In genomic region chr5:134124289-134125194, GRCh38 we compare ENCODE assay signal across 1 cellular context.
TF ChIP-seq lines count a peak whose summit lies in the region.

No MANE protein-coding gene starts in this region.

TF ChIP-seq in WTC11, 78 proteins besides CTCF, POLR2A, EP300 and RAD21 (continued from another document):
- TF ChIP-seq ZNF263 (CRISPR knock-in tag; IDR thresholded peaks at IDR 0.05; ENCODE audit: low read depth): no peak
- TF ChIP-seq, protein P1, sequence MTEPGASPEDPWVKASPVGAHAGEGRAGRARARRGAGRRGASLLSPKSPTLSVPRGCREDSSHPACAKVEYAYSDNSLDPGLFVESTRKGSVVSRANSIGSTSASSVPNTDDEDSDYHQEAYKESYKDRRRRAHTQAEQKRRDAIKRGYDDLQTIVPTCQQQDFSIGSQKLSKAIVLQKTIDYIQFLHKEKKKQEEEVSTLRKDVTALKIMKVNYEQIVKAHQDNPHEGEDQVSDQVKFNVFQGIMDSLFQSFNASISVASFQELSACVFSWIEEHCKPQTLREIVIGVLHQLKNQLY (CRISPR knock-in tag; IDR thresholded peaks at IDR 0.05): no peak
- no peak for TF ChIP-seq IRF2 (CRISPR knock-in tag; IDR thresholded peaks at IDR 0.05; ENCODE audit: borderline replicate concordance, low read depth)
- TF ChIP-seq RELA (CRISPR knock-in tag; IDR thresholded peaks at IDR 0.05; ENCODE audit: borderline replicate concordance): no peak
- TF ChIP-seq MAX (CRISPR knock-in tag; IDR thresholded peaks at IDR 0.05): no peak
- no peak for TF ChIP-seq MXD4 (CRISPR knock-in tag; IDR thresholded peaks at IDR 0.05; ENCODE audit: borderline replicate concordance)
- no peak for TF ChIP-seq PREB (CRISPR knock-in tag; IDR thresholded peaks at IDR 0.05; ENCODE audit: borderline replicate concordance)
- TF ChIP-seq, protein P2, sequence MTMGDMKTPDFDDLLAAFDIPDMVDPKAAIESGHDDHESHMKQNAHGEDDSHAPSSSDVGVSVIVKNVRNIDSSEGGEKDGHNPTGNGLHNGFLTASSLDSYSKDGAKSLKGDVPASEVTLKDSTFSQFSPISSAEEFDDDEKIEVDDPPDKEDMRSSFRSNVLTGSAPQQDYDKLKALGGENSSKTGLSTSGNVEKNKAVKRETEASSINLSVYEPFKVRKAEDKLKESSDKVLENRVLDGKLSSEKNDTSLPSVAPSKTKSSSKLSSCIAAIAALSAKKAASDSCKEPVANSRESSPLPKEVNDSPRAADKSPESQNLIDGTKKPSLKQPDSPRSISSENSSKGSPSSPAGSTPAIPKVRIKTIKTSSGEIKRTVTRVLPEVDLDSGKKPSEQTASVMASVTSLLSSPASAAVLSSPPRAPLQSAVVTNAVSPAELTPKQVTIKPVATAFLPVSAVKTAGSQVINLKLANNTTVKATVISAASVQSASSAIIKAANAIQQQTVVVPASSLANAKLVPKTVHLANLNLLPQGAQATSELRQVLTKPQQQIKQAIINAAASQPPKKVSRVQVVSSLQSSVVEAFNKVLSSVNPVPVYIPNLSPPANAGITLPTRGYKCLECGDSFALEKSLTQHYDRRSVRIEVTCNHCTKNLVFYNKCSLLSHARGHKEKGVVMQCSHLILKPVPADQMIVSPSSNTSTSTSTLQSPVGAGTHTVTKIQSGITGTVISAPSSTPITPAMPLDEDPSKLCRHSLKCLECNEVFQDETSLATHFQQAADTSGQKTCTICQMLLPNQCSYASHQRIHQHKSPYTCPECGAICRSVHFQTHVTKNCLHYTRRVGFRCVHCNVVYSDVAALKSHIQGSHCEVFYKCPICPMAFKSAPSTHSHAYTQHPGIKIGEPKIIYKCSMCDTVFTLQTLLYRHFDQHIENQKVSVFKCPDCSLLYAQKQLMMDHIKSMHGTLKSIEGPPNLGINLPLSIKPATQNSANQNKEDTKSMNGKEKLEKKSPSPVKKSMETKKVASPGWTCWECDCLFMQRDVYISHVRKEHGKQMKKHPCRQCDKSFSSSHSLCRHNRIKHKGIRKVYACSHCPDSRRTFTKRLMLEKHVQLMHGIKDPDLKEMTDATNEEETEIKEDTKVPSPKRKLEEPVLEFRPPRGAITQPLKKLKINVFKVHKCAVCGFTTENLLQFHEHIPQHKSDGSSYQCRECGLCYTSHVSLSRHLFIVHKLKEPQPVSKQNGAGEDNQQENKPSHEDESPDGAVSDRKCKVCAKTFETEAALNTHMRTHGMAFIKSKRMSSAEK (CRISPR knock-in tag; IDR thresholded peaks at IDR 0.05; ENCODE audit: borderline replicate concordance): no peak
- no peak for TF ChIP-seq ETV6 (CRISPR knock-in tag; IDR thresholded peaks at IDR 0.05)
- no peak for TF ChIP-seq HMGA2 (CRISPR knock-in tag; IDR thresholded peaks at IDR 0.05)
- TF ChIP-seq SMAD3 (CRISPR knock-in tag; IDR thresholded peaks at IDR 0.05; ENCODE audit: borderline replicate concordance): no peak
TF ChIP-seq in WTC11: peak in this region for 0.
